25 cellular contexts compared by ENCODE assay signal in the genomic region with DNA sequence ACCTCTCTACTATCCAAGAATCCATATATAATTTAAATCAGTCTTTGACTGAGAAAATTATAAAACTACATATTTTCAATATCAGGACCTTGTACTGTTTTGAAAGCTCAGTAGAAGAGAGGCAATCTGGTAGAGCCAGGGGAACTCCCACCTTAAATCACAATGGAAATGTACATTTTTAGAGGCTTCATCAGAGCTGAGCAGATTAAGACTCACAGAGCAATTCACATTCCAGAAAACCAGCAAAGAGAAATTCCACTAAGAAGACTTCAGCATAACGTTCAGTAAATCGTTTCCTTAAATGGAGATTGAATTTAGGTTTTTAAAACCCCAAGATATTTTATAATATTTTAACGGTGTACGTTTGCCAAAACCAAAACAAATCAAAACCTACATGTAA.
DNase-seq lines count a peak whose midpoint lies in the region; ATAC-seq, FAIRE-seq and TF ChIP-seq lines count a peak whose summit lies in the region.
"Had no signal": no experiment of that assay in that cellular context is flagged by ENCODE, and none has a peak within 500 bp of the region (broad histone marks: within the 10 kb centered on the region; RNA-seq: fewer than 3 reads in every experiment).

No MANE protein-coding gene starts in this region.

- CTCF ChIA-PET in SK-N-SH (lab: Yijun Ruan, JAX): no interaction called here

- H3K9me3 ChIP-seq in SK-N-SH: no peaks in the 10 kb centered on the region
- no peaks in the 10 kb centered on the region for H3K9me3 ChIP-seq in heart left ventricle
- no peaks in the 10 kb centered on the region for H3K9me3 ChIP-seq in sigmoid colon
- H3K9me3 ChIP-seq: Peyer's patch, prostate gland had no signal

- TF ChIP-seq CTCF in SK-N-SH (IDR thresholded peaks at IDR 0.05) (no peak), heart left ventricle (IDR thresholded peaks at IDR 0.05) (no peak), sigmoid colon (IDR thresholded peaks at IDR 0.05) (no peak)

- no peaks in the 10 kb centered on the region for H3K79me2 ChIP-seq in SK-N-SH (ENCODE audit: insufficient read depth)

- no peaks in the 10 kb centered on the region for H4K20me1 ChIP-seq in SK-N-SH (ENCODE audit: insufficient read depth)

- no peak for FAIRE-seq in urothelium cell line (lab: Jason Lieb, UNC)
- FAIRE-seq: GM12892, H54 had no signal

- POLR2A ChIA-PET in SK-N-SH (lab: Yijun Ruan, JAX): no interaction called here

- no peak for TF ChIP-seq POLR2A in heart left ventricle (IDR thresholded peaks at IDR 0.05)
- TF ChIP-seq POLR2A in sigmoid colon (IDR thresholded peaks at IDR 0.05): no peak

- no peak overlapping the region for H3K4me3 ChIP-seq in SK-N-SH (ENCODE audit: low read depth in 2 of 2, low read length in 1 of 2)
- H3K4me3 ChIP-seq in heart left ventricle: no peak overlapping the region
- no peak overlapping the region for H3K4me3 ChIP-seq in sigmoid colon
- H3K4me3 ChIP-seq: Peyer's patch, prostate gland had no signal

- H3K9me2 ChIP-seq in SK-N-SH: no peaks in the 10 kb centered on the region

- under 1% methylated on average over 4 of the region's 4 CpGs for WGBS in SK-N-SH (ENCODE audit: low lambda C conversion rate)
- 67 to 76% (median 73%) methylated on average over 4 of the region's 4 CpGs for WGBS in heart left ventricle, 4 donors
- 81 to 85% methylated on average over 4 of the region's 4 CpGs for WGBS in sigmoid colon, 2 donors

- H3K36me3 ChIP-seq in SK-N-SH (replicated peaks in 1 of 2; ENCODE audit: control insufficient read depth in 1 of 2, insufficient read depth in 2 of 2, low read length in 1 of 2): no peaks in the 10 kb centered on the region
- no peaks in the 10 kb centered on the region for H3K36me3 ChIP-seq in heart left ventricle
- H3K36me3 ChIP-seq in sigmoid colon: no peaks in the 10 kb centered on the region
- H3K36me3 ChIP-seq: Peyer's patch, prostate gland had no signal

- TF ChIP-seq EP300 in SK-N-SH (IDR thresholded peaks at IDR 0.05; ENCODE audit: borderline replicate concordance in 1 of 2, low read depth in 1 of 2, low read length in 1 of 2) (no peak), sigmoid colon (IDR thresholded peaks at IDR 0.05) (no peak)

- H3K27ac ChIP-seq in SK-N-SH (ENCODE audit: low read depth in 2 of 2, low read length in 1 of 2) (no peak overlapping the region), heart left ventricle (no peak overlapping the region), sigmoid colon (no peak overlapping the region)
- H3K27ac ChIP-seq: 22Rv1, C4-2B, epithelial cell of prostate, Peyer's patch, prostate gland had no signal

- intact Hi-C loops in heart left ventricle (cut with DNase I) (no loop called here), sigmoid colon (cut with DNase I) (no loop called here)

- H3K27me3 ChIP-seq in SK-N-SH (ENCODE audit: insufficient read depth) (no peaks in the 10 kb centered on the region), heart left ventricle (no peaks in the 10 kb centered on the region), sigmoid colon (no peaks in the 10 kb centered on the region)
- H3K27me3 ChIP-seq: Peyer's patch had no signal

- no peak overlapping the region for H3K9ac ChIP-seq in SK-N-SH

- ATAC-seq in SK-N-SH treated with all-trans-retinoic acid at 6 μM for 48 hours (no peak), heart left ventricle (no peak)
- ATAC-seq: left lobe of liver had no signal

- H3K4me1 ChIP-seq in SK-N-SH (ENCODE audit: control insufficient read depth in 1 of 2, insufficient read depth in 2 of 2, low read depth in 1 of 2, low read length in 1 of 2) (no peaks in the 10 kb centered on the region), heart left ventricle (no peaks in the 10 kb centered on the region), sigmoid colon (no peaks in the 10 kb centered on the region)
- H3K4me1 ChIP-seq: Peyer's patch, prostate gland had no signal

- H2AFZ ChIP-seq in SK-N-SH (ENCODE audit: low read depth): peak overlapping the region; percentile 63; the same call in 1 of the 2 replicates

- TF ChIP-seq RAD21 in SK-N-SH (IDR thresholded peaks at IDR 0.05; ENCODE audit: low read length): no peak

- H3K4me2 ChIP-seq in SK-N-SH: no peak overlapping the region

- H3F3A ChIP-seq in SK-N-SH (replicated peaks; ENCODE audit: insufficient read depth): no peaks in the 10 kb centered on the region

- DNase-seq in SK-N-SH (no peak), amniotic stem cell (lab: John Stamatoyannopoulos, UW) (peak; percentile 73), hepatic stellate cell (ENCODE audit: low spot score) (peak; percentile 3), heart left ventricle (no peak), NCI-H187 (lab: John Stamatoyannopoulos, UW) (no peak), sigmoid colon (no peak), urothelium cell line (ENCODE audit: low spot score) (no peak)
- DNase-seq: activated CD4-positive, alpha-beta T cell treated with anti-CD3 and anti-CD28 coated beads, Interleukin-2, amount 50 U/mL, for 4 hours; activated CD8-positive, alpha-beta memory T cell treated with anti-CD3 and anti-CD28 coated beads, Interleukin-2, amount 50 U/mL, for 48 hours; activated effector memory CD4-positive, alpha-beta T cell treated with anti-CD3 and anti-CD28 coated beads, Interleukin-2, amount 50 U/mL, for 16 hours; amygdala; central memory CD4-positive, alpha-beta T cell; GDM1; Kasumi-1; NCI-H1092; NCI-H2081; Peyer's patch had no signal

TF ChIP-seq in SK-N-SH, 30 proteins besides CTCF, POLR2A, EP300 and RAD21:
- TF ChIP-seq ELF1 (IDR thresholded peaks at IDR 0.05) (no peak), NFIC (IDR thresholded peaks at IDR 0.05; ENCODE audit: borderline replicate concordance) (no peak), JUND (IDR thresholded peaks at IDR 0.05) (no peak), RXRA (IDR thresholded peaks at IDR 0.05; ENCODE audit: borderline replicate concordance, low read depth) (no peak), TEAD4 (IDR thresholded peaks at IDR 0.05; ENCODE audit: borderline replicate concordance, insufficient read depth) (no peak), TAF1 (IDR thresholded peaks at IDR 0.05; ENCODE audit: borderline replicate concordance, low read depth, low read length) (no peak), YY1 (IDR thresholded peaks at IDR 0.05; ENCODE audit: low read depth) (no peak), SIN3A (IDR thresholded peaks at IDR 0.05; ENCODE audit: borderline replicate concordance, low read depth, low read length) (no peak), MXI1 (IDR thresholded peaks at IDR 0.05; ENCODE audit: low read depth, low read length) (no peak), GABPA (IDR thresholded peaks at IDR 0.05; ENCODE audit: low read depth) (no peak), RCOR1 (IDR thresholded peaks at IDR 0.05; ENCODE audit: low read length) (no peak), FOXJ3 (CRISPR knock-in tag; IDR thresholded peaks at IDR 0.05) (no peak), POLR2AphosphoS5 (IDR thresholded peaks at IDR 0.05; ENCODE audit: low read depth, low read length) (no peak)
- TF ChIP-seq, protein P1, sequence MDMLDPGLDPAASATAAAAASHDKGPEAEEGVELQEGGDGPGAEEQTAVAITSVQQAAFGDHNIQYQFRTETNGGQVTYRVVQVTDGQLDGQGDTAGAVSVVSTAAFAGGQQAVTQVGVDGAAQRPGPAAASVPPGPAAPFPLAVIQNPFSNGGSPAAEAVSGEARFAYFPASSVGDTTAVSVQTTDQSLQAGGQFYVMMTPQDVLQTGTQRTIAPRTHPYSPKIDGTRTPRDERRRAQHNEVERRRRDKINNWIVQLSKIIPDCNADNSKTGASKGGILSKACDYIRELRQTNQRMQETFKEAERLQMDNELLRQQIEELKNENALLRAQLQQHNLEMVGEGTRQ (IDR thresholded peaks at IDR 0.05; ENCODE audit: borderline replicate concordance, low read depth, low read length): no peak

TF ChIP-seq in SK-N-SH treated with all-trans-retinoic acid at 6 μM for 48 hours, 23 proteins besides CTCF, POLR2A, EP300 and RAD21:
- TF ChIP-seq, protein P2, sequence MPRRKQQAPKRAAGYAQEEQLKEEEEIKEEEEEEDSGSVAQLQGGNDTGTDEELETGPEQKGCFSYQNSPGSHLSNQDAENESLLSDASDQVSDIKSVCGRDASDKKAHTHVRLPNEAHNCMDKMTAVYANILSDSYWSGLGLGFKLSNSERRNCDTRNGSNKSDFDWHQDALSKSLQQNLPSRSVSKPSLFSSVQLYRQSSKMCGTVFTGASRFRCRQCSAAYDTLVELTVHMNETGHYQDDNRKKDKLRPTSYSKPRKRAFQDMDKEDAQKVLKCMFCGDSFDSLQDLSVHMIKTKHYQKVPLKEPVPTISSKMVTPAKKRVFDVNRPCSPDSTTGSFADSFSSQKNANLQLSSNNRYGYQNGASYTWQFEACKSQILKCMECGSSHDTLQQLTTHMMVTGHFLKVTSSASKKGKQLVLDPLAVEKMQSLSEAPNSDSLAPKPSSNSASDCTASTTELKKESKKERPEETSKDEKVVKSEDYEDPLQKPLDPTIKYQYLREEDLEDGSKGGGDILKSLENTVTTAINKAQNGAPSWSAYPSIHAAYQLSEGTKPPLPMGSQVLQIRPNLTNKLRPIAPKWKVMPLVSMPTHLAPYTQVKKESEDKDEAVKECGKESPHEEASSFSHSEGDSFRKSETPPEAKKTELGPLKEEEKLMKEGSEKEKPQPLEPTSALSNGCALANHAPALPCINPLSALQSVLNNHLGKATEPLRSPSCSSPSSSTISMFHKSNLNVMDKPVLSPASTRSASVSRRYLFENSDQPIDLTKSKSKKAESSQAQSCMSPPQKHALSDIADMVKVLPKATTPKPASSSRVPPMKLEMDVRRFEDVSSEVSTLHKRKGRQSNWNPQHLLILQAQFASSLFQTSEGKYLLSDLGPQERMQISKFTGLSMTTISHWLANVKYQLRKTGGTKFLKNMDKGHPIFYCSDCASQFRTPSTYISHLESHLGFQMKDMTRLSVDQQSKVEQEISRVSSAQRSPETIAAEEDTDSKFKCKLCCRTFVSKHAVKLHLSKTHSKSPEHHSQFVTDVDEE (CRISPR knock-in tag; IDR thresholded peaks at IDR 0.05): no peak
- TF ChIP-seq ZNF565 (CRISPR knock-in tag; conservative IDR thresholded peaks at IDR 0.05; ENCODE audit: low read depth) (no peak), ESRRG (CRISPR knock-in tag; IDR thresholded peaks at IDR 0.05) (no peak), ARNTL (CRISPR knock-in tag; IDR thresholded peaks at IDR 0.05; ENCODE audit: borderline replicate concordance, low read depth) (no peak), PPARA (CRISPR knock-in tag; IDR thresholded peaks at IDR 0.05; ENCODE audit: borderline replicate concordance) (no peak), ZNF8 (CRISPR knock-in tag; IDR thresholded peaks at IDR 0.05) (no peak)

Comparison
In these comparisons a context has a peak if more than half of its experiments do, and no peak if none do; other contexts are left out.
1. DNase-seq: peak in amniotic stem cell (single experiment) and hepatic stellate cell (single experiment); none in SK-N-SH (single experiment), heart left ventricle (0 of 5), NCI-H187 (0 of 2), sigmoid colon (single experiment) and urothelium cell line (single experiment).